Comparison of ENCODE assay signal across 22 cellular contexts in genomic region chr10:72312865-72313391, GRCh38.
"Had no signal": no experiment of that assay in that cellular context is flagged by ENCODE, and none has a peak within 500 bp of the region (broad histone marks: within the 10 kb centered on the region; RNA-seq: fewer than 3 reads in every experiment).

No MANE protein-coding gene starts in this region.

- H3K36me3 ChIP-seq: heart left ventricle, neural progenitor cell, pancreas, tibial nerve, upper lobe of right lung, vagina had no signal

- H3K27me3 ChIP-seq: dorsolateral prefrontal cortex, heart left ventricle, pancreas, testis, tibial nerve, upper lobe of right lung, vagina had no signal

- H3K4me3 ChIP-seq: dorsolateral prefrontal cortex, heart left ventricle, neural progenitor cell, pancreas, testis, tibial nerve, upper lobe of right lung, vagina had no signal

- ATAC-seq: heart left ventricle; left lobe of liver; natural killer cell; pancreas; right cardiac atrium; stimulated activated memory B cell treated with anti-CD40 and anti-IgM and Interleukin-4, amounts not matched to agents 10 μg/mL and 1 μg/mL and 100 μg/mL, for 72 hours; upper lobe of right lung had no signal

- H3K9me3 Mint-ChIP-seq: natural killer cell; neural progenitor cell; stimulated activated memory B cell treated with anti-CD40 and anti-IgM and Interleukin-4, amounts not matched to agents 10 μg/mL and 1 μg/mL and 100 μg/mL, for 72 hours; stimulated activated naive CD8-positive, alpha-beta T cell treated with anti-CD3 and anti-CD28 coated beads, Interleukin-15, Interleukin-2, amounts not matched to agents 100 ng/mL and 50 ng/mL, for 24 hours had no signal

- H3K27me3 Mint-ChIP-seq: stimulated activated memory B cell treated with anti-CD40 and anti-IgM and Interleukin-4, amounts not matched to agents 10 μg/mL and 1 μg/mL and 100 μg/mL, for 72 hours; stimulated activated naive CD8-positive, alpha-beta T cell treated with anti-CD3 and anti-CD28 coated beads, Interleukin-15, Interleukin-2, amounts not matched to agents 100 ng/mL and 50 ng/mL, for 24 hours had no signal

- DNase-seq: cortex of kidney; dorsolateral prefrontal cortex; effector CD8-positive, alpha-beta T cell; foreskin melanocyte; hypothalamus; islet precursor cell; mammary epithelial cell; natural killer cell; nucleus accumbens; pancreas; stimulated activated CD4-positive, alpha-beta T cell treated with anti-CD3 and anti-CD28 coated beads, Interleukin-4, amount 100 ng/mL, for 1 hour; testis; upper lobe of right lung had no signal

- H3K9me3 ChIP-seq: heart left ventricle, pancreas, testis, tibial nerve, upper lobe of right lung, vagina had no signal

- H3K27ac Mint-ChIP-seq: natural killer cell; neural progenitor cell; progenitor cell of endocrine pancreas; stimulated activated memory B cell treated with anti-CD40 and anti-IgM and Interleukin-4, amounts not matched to agents 10 μg/mL and 1 μg/mL and 100 μg/mL, for 72 hours; stimulated activated naive CD8-positive, alpha-beta T cell treated with anti-CD3 and anti-CD28 coated beads, Interleukin-15, Interleukin-2, amounts not matched to agents 100 ng/mL and 50 ng/mL, for 24 hours had no signal

- H3K36me3 Mint-ChIP-seq: natural killer cell; neural progenitor cell; stimulated activated memory B cell treated with anti-CD40 and anti-IgM and Interleukin-4, amounts not matched to agents 10 μg/mL and 1 μg/mL and 100 μg/mL, for 72 hours had no signal

- H3K4me3 Mint-ChIP-seq: natural killer cell; neural progenitor cell; stimulated activated memory B cell treated with anti-CD40 and anti-IgM and Interleukin-4, amounts not matched to agents 10 μg/mL and 1 μg/mL and 100 μg/mL, for 72 hours; stimulated activated naive CD8-positive, alpha-beta T cell treated with anti-CD3 and anti-CD28 coated beads, Interleukin-15, Interleukin-2, amounts not matched to agents 100 ng/mL and 50 ng/mL, for 24 hours had no signal

- H3K27ac ChIP-seq: heart left ventricle, neural progenitor cell, pancreas, testis, tibial nerve, upper lobe of right lung, vagina had no signal
